In genomic region chr15:72306211-72306785, GRCh38 we compare ENCODE assay signal across 8 cellular contexts. TPM values are rescaled to one million over a fixed set of nuclear protein-coding genes. Genes with fewer than 3 reads are reported as not detected.
DNase-seq lines count a peak whose midpoint lies in the region; ATAC-seq, FAIRE-seq and TF ChIP-seq lines count a peak whose summit lies in the region.

No MANE protein-coding gene starts in this region.

- ATAC-seq in GM18868 (IDR thresholded peaks at IDR 0.05; ENCODE audit: unreplicated experiment) (no peak), left cardiac atrium (no peak)

- peaks cover 3% of the 10 kb centered on the region for H3K4me1 Mint-ChIP-seq in activated T-helper 2 cell treated with anti-CD3 and anti-CD28 coated beads, Interferon-gamma antibody, Interleukin-2, Interleukin-4, amounts not matched to agents 10 μg/mL and 5 μg/mL and 100 μg/mL, durations not matched to agents 14 hours and 24 hours and 36 hours (ENCODE audit: low read depth)

- FAIRE-seq in GM12891 (lab: Jason Lieb, UNC): peak; percentile 45
- no peak for FAIRE-seq in D721Med (lab: Jason Lieb, UNC)

- H3K27me3 Mint-ChIP-seq in activated T-helper 2 cell treated with anti-CD3 and anti-CD28 coated beads, Interferon-gamma antibody, Interleukin-2, Interleukin-4, amounts not matched to agents 10 μg/mL and 5 μg/mL and 100 μg/mL, durations not matched to agents 14 hours and 24 hours and 36 hours (ENCODE audit: low read depth): peaks cover 2% of the 10 kb centered on the region

- no peak for TF ChIP-seq CTCF in D721Med (IDR thresholded peaks at IDR 0.05; ENCODE audit: insufficient read depth, missing control alignments)

- H3K4me3 Mint-ChIP-seq in activated T-helper 2 cell treated with anti-CD3 and anti-CD28 coated beads, Interferon-gamma antibody, Interleukin-2, Interleukin-4, amounts not matched to agents 10 μg/mL and 5 μg/mL and 100 μg/mL, durations not matched to agents 14 hours and 24 hours and 36 hours (ENCODE audit: low read depth): no peak overlapping the region

- DNase-seq in GM12891 (ENCODE audit: insufficient read length, low spot score) (no peak), NCI-H748 (lab: John Stamatoyannopoulos, UW; ENCODE audit: unreplicated experiment) (peak; percentile 88), iPS-NIHi7 (ENCODE audit: extremely low spot score) (peak; percentile 48), cortex of kidney (lab: John Stamatoyannopoulos, UW) (no peak), left cardiac atrium (no peak), D721Med (ENCODE audit: insufficient read length, low spot score) (no peak)
- DNase-seq in activated T-helper 2 cell treated with anti-CD3 and anti-CD28 coated beads, Interferon-gamma antibody, Interleukin-2, Interleukin-4, amounts not matched to agents 10 μg/mL and 5 μg/mL and 100 μg/mL, durations not matched to agents 14 hours and 24 hours and 36 hours (ENCODE audit: low spot score): peak; percentile 45

- H3K9me3 Mint-ChIP-seq in activated T-helper 2 cell treated with anti-CD3 and anti-CD28 coated beads, Interferon-gamma antibody, Interleukin-2, Interleukin-4, amounts not matched to agents 10 μg/mL and 5 μg/mL and 100 μg/mL, durations not matched to agents 14 hours and 24 hours and 36 hours: no peaks in the 10 kb centered on the region

- no peaks in the 10 kb centered on the region for H3K36me3 Mint-ChIP-seq in activated T-helper 2 cell treated with anti-CD3 and anti-CD28 coated beads, Interferon-gamma antibody, Interleukin-2, Interleukin-4, amounts not matched to agents 10 μg/mL and 5 μg/mL and 100 μg/mL, durations not matched to agents 14 hours and 24 hours and 36 hours (ENCODE audit: low read depth)

- no peak for TF ChIP-seq POLR2A in GM12891 (IDR thresholded peaks at IDR 0.05; ENCODE audit: low read depth, low read length)

- no peak overlapping the region for H3K27ac Mint-ChIP-seq in activated T-helper 2 cell treated with anti-CD3 and anti-CD28 coated beads, Interferon-gamma antibody, Interleukin-2, Interleukin-4, amounts not matched to agents 10 μg/mL and 5 μg/mL and 100 μg/mL, durations not matched to agents 14 hours and 24 hours and 36 hours

- intact Hi-C loops in activated T-helper 2 cell treated with anti-CD3 and anti-CD28 coated beads, Interferon-gamma antibody, Interleukin-2, Interleukin-4, amounts not matched to agents 10 μg/mL and 5 μg/mL and 100 μg/mL, durations not matched to agents 14 hours and 24 hours and 36 hours (cut with micrococcal nuclease): no loop called here
- intact Hi-C loops in left cardiac atrium (cut with DNase I): no loop called here

TF ChIP-seq in GM12891, 5 proteins besides CTCF, POLR2A, EP300 and RAD21:
- TF ChIP-seq SPI1 (IDR thresholded peaks at IDR 0.05; ENCODE audit: low read depth, low read length): no peak
- no peak for TF ChIP-seq TAF1 (IDR thresholded peaks at IDR 0.05; ENCODE audit: low read depth, low read length)

RNA-seq across cellular contexts. Expression of gene CELF6, which starts 13.7 kb away (rescaled TPM):
- polyA plus RNA-seq in GM12891 (2012; ENCODE audit: low read depth, missing spikeins): 0.31 TPM
- total RNA-seq in activated T-helper 2 cell treated with anti-CD3 and anti-CD28 coated beads, Interferon-gamma antibody, Interleukin-2, Interleukin-4, amounts not matched to agents 10 μg/mL and 5 μg/mL and 100 μg/mL, durations not matched to agents 14 hours and 24 hours and 36 hours: 0.16 and 0.30 TPM in 2 replicates
- total RNA-seq in left cardiac atrium: 1 to 10 TPM in 1 of 2 donors, under 1 TPM in 1; 0.86 to 1.0 TPM

RNA-seq across cellular contexts. Expression of gene PARP6, which starts 33.9 kb away (rescaled TPM):
- polyA plus RNA-seq in GM12891 (2012; ENCODE audit: low read depth, missing spikeins): 32.6 TPM
- total RNA-seq in activated T-helper 2 cell treated with anti-CD3 and anti-CD28 coated beads, Interferon-gamma antibody, Interleukin-2, Interleukin-4, amounts not matched to agents 10 μg/mL and 5 μg/mL and 100 μg/mL, durations not matched to agents 14 hours and 24 hours and 36 hours: 65.4 and 73.1 TPM in 2 replicates
- total RNA-seq in left cardiac atrium: 10 to 100 TPM; 30.4 to 36.0 TPM

Comparison
In these comparisons a context has a peak if more than half of its experiments do, and no peak if none do; other contexts are left out.
1. DNase-seq: peak in NCI-H748 (single experiment), activated T-helper 2 cell treated with anti-CD3 and anti-CD28 coated beads, Interferon-gamma antibody, Interleukin-2, Interleukin-4, amounts not matched to agents 10 μg/mL and 5 μg/mL and 100 μg/mL, durations not matched to agents 14 hours and 24 hours and 36 hours (single experiment) and iPS-NIHi7 (single experiment); none in GM12891 (single experiment), cortex of kidney (single experiment), left cardiac atrium (single experiment) and D721Med (single experiment).